In genomic region chr5:78509145-78509865, GRCh38 we compare ENCODE assay signal across 8 cellular contexts.
DNase-seq lines count a peak whose midpoint lies in the region; ATAC-seq, FAIRE-seq and TF ChIP-seq lines count a peak whose summit lies in the region.

No MANE protein-coding gene starts in this region.

- ATAC-seq in GM18867 (IDR thresholded peaks at IDR 0.05; ENCODE audit: unreplicated experiment): no peak

- H4K5ac ChIP-seq in H1 (ENCODE audit: insufficient read length, low read depth, low read length): no peak overlapping the region

- no peak for TF ChIP-seq POLR2A in H1 (IDR thresholded peaks at IDR 0.05; ENCODE audit: control extremely low read depth in 1 of 2, low read depth in 2 of 2, low read length in 2 of 2)
- TF ChIP-seq POLR2A in GM12892 (IDR thresholded peaks at IDR 0.05; ENCODE audit: low read depth, low read length): no peak

- no peak overlapping the region for H2BK5ac ChIP-seq in H1 (ENCODE audit: low read depth, low read length)

- H3K9me3 ChIP-seq in H1 (ENCODE audit: insufficient read depth in 2 of 2, low read depth in 1 of 2, low read length in 1 of 2): no peaks in the 10 kb centered on the region

- CTCF ChIA-PET in H1 (lab: Charles Lee; ENCODE audit: partially characterized antibody): interaction anchor here (0.6 to 4.5 kb wide), 11 partner anchors 9 to 162 kb away, joined by 3 to 31 read pairs (median 4); no protein-coding TSS in a partner anchor

- WGBS in H1 (ENCODE audit: extremely low coverage in 1 of 2, insufficient coverage in 1 of 2, insufficient read length in 1 of 2, insufficient replicate concordance in 2 of 2, low coverage in 1 of 2, low lambda C conversion rate in 2 of 2, missing lambda C conversion rate in 1 of 2), 2 experiments: 85% methylated on average over 18 of the region's 18 CpGs; no CpG with 5 or more reads in 1 of the 2 experiments

- no peak overlapping the region for H2BK15ac ChIP-seq in H1 (ENCODE audit: low read length)

- TF ChIP-seq CTCF in H1 (IDR thresholded peaks at IDR 0.05; ENCODE audit: control extremely low read depth in 1 of 3, insufficient read depth in 1 of 3, low read depth in 1 of 3, low read length in 3 of 3): no peak

- DNase-seq in NCI-H2171 (lab: John Stamatoyannopoulos, UW) (peak; percentile 15), H1 (ENCODE audit: low read depth in 1 of 2, low spot score in 2 of 2) (no peak), SIG-M5 treated with dmso at 0.1 percent for 504 hours (lab: John Stamatoyannopoulos, UW; ENCODE audit: unreplicated experiment) (no peak), GM12892 (ENCODE audit: insufficient read length) (no peak), NOMO-1 treated with DMSO at 0.1 percent for 48 hours (lab: John Stamatoyannopoulos, UW; ENCODE audit: unreplicated experiment) (no peak)

- peak overlapping the region; percentile 27; the same call in 1 of the 2 replicates for H3K4me3 ChIP-seq in GM08714 (ENCODE audit: low read length)
- H3K4me3 ChIP-seq in H1 (ENCODE audit: extremely low read depth in 1 of 4, insufficient read depth in 2 of 4, low read depth in 3 of 4, low read length in 4 of 4): no peak overlapping the region
- peak overlapping the region; percentile 68 for H3K4me3 ChIP-seq in rectal smooth muscle tissue (ENCODE audit: low read length)

- H3K23ac ChIP-seq in H1 (ENCODE audit: insufficient read length): no peak overlapping the region

- no peak overlapping the region for H4K91ac ChIP-seq in H1 (replicated peaks; ENCODE audit: insufficient read length, low read length)

- no peak overlapping the region for H2BK120ac ChIP-seq in H1 (replicated peaks; ENCODE audit: low read depth, low read length)

- peaks cover 0 to 30% of the 10 kb centered on the region in 2 experiments; a peak in 2 of 4 replicates for H3K79me2 ChIP-seq in H1 (ENCODE audit: control insufficient read depth in 1 of 2, insufficient read depth in 2 of 2, low read length in 2 of 2)

- peaks cover 5 to 19% (median 11%) of the 10 kb centered on the region in 4 experiments for H3K4me1 ChIP-seq in H1 (replicated peaks in 1 of 4; ENCODE audit: control insufficient read depth in 3 of 4, insufficient read depth in 4 of 4, low read length in 3 of 4)
- H3K4me1 ChIP-seq in rectal smooth muscle tissue (ENCODE audit: control insufficient read depth, insufficient read depth, low read length): peaks cover 44% of the 10 kb centered on the region

- 0 out of 2 replicates have a peak overlapping the region, but pooled peaks have one; percentile 41 for H2BK20ac ChIP-seq in H1 (ENCODE audit: low read length)

- no peaks in the 10 kb centered on the region; a peak in 1 of 8 replicates for H3K36me3 ChIP-seq in H1 (ENCODE audit: control insufficient read depth in 2 of 4, insufficient read depth in 4 of 4, low read length in 3 of 4)
- H3K36me3 ChIP-seq in rectal smooth muscle tissue (ENCODE audit: control insufficient read depth, insufficient read depth, low read length): no peaks in the 10 kb centered on the region

- TF ChIP-seq EP300 in H1 (IDR thresholded peaks at IDR 0.05; ENCODE audit: borderline replicate concordance in 1 of 2, low read depth in 2 of 2, low read length in 2 of 2): no peak

- H4K8ac ChIP-seq in H1 (ENCODE audit: extremely low read depth, insufficient read depth, low read length): no peak overlapping the region

- H2AFZ ChIP-seq in H1 (ENCODE audit: low read length): no peak overlapping the region

- no peak overlapping the region for H3K4ac ChIP-seq in H1 (replicated peaks; ENCODE audit: insufficient read length, low read depth, low read length)

- no peak for TF ChIP-seq RAD21 in H1 (IDR thresholded peaks at IDR 0.05 in 1 of 2, conservative IDR thresholded peaks at IDR 0.05 in 1 of 2; ENCODE audit: low read depth in 2 of 2, low read length in 2 of 2)

- no peak overlapping the region for H3K56ac ChIP-seq in H1 (replicated peaks; ENCODE audit: insufficient read length, low read depth, low read length)

- peaks cover 4% of the 10 kb centered on the region for H3K79me1 ChIP-seq in H1 (ENCODE audit: low read depth, low read length)

- no peak overlapping the region for H3K14ac ChIP-seq in H1 (ENCODE audit: insufficient read length)

- POLR2A ChIA-PET in H1 (lab: Charles Lee; ENCODE audit: partially characterized antibody): interaction anchor here (0.8 to 1.6 kb wide), 4 partner anchors 13 to 138 kb away, joined by 3 to 4 read pairs (median 3); no protein-coding TSS in a partner anchor

- H3K27me3 ChIP-seq in H1 (replicated peaks in 1 of 4; ENCODE audit: control insufficient read depth in 3 of 4, extremely low read depth in 1 of 4, insufficient read depth in 3 of 4, low read length in 3 of 4) (no peaks in the 10 kb centered on the region), rectal smooth muscle tissue (ENCODE audit: control insufficient read depth, insufficient read depth, low read length) (no peaks in the 10 kb centered on the region)

- peaks cover 3% of the 10 kb centered on the region for H3K23me2 ChIP-seq in H1 (ENCODE audit: low read depth, low read length)

- H3K9ac ChIP-seq in H1 (replicated peaks in 1 of 4; ENCODE audit: extremely low read depth in 1 of 4, low read depth in 3 of 4, low read length in 3 of 4) (no peak overlapping the region), rectal smooth muscle tissue (ENCODE audit: low read length) (no peak overlapping the region)

- no peak overlapping the region for H2BK12ac ChIP-seq in H1 (ENCODE audit: low read depth, low read length)

- peak overlapping the region in 1 of 2 experiments; percentile 72; a peak in 2 of 4 replicates for H3K4me2 ChIP-seq in H1 (ENCODE audit: insufficient read depth in 1 of 2, low read depth in 2 of 2, low read length in 2 of 2)

- FAIRE-seq in H1 (lab: Jason Lieb, UNC) (no peak), GM12892 (lab: Jason Lieb, UNC) (no peak)

- H4K20me1 ChIP-seq in H1 (replicated peaks in 1 of 2; ENCODE audit: control insufficient read depth in 1 of 2, insufficient read depth in 2 of 2, low read length in 2 of 2): no peaks in the 10 kb centered on the region

- peak overlapping the region; percentile 9; the same call in 1 of the 2 replicates for H3K18ac ChIP-seq in H1 (ENCODE audit: extremely low read depth, low read length)

- H2AK5ac ChIP-seq in H1 (ENCODE audit: low read depth, low read length): peak overlapping the region; percentile 14; the same call in 1 of the 2 replicates

- H3K27ac ChIP-seq in H1 (ENCODE audit: low read depth, low read length) (no peak overlapping the region), rectal smooth muscle tissue (ENCODE audit: low read depth, low read length) (peak overlapping the region; percentile 78)

TF ChIP-seq in H1, 55 proteins besides CTCF, POLR2A, EP300 and RAD21 (continues in another document):
- TF ChIP-seq CBX8 (IDR thresholded peaks at IDR 0.05; ENCODE audit: borderline replicate concordance, low read depth, low read length) (no peak), BRCA1 (IDR thresholded peaks at IDR 0.05; ENCODE audit: low read depth, low read length) (no peak), GABPA (IDR thresholded peaks at IDR 0.05; ENCODE audit: borderline replicate concordance, insufficient read depth, low read length) (no peak), GTF2F1 (IDR thresholded peaks at IDR 0.05; ENCODE audit: borderline replicate concordance, low read depth, low read length) (no peak), KDM4A (IDR thresholded peaks at IDR 0.05; ENCODE audit: low read depth, low read length, severe bottlenecking) (no peak), CHD2 (IDR thresholded peaks at IDR 0.05; ENCODE audit: low read length) (no peak), CBX5 (IDR thresholded peaks at IDR 0.05; ENCODE audit: low read depth, low read length) (no peak), TCF12 (IDR thresholded peaks at IDR 0.05; ENCODE audit: low read depth, low read length) (no peak), NANOG (IDR thresholded peaks at IDR 0.05; ENCODE audit: insufficient read depth, low read depth, low read length, poor library complexity, severe bottlenecking) (no peak), TAF1 (IDR thresholded peaks at IDR 0.05; ENCODE audit: low read depth, low read length) (no peak)

Comparison
In these comparisons a context has a peak if more than half of its experiments do, and no peak if none do; other contexts are left out.
1. H3K4me3 ChIP-seq: peak in GM08714 (single experiment) and rectal smooth muscle tissue (single experiment); none in H1 (0 of 4).